ENCODE assay signal across 1 cellular context in genomic region chr1:197884173-197884572, GRCh38.
TF ChIP-seq lines count a peak whose summit lies in the region.

No MANE protein-coding gene starts in this region.

TF ChIP-seq in liver, 16 proteins besides CTCF, POLR2A, EP300 and RAD21 (continued from another document):
- no peak for TF ChIP-seq TAF1 (conservative IDR thresholded peaks at IDR 0.05)
- TF ChIP-seq, protein P1, sequence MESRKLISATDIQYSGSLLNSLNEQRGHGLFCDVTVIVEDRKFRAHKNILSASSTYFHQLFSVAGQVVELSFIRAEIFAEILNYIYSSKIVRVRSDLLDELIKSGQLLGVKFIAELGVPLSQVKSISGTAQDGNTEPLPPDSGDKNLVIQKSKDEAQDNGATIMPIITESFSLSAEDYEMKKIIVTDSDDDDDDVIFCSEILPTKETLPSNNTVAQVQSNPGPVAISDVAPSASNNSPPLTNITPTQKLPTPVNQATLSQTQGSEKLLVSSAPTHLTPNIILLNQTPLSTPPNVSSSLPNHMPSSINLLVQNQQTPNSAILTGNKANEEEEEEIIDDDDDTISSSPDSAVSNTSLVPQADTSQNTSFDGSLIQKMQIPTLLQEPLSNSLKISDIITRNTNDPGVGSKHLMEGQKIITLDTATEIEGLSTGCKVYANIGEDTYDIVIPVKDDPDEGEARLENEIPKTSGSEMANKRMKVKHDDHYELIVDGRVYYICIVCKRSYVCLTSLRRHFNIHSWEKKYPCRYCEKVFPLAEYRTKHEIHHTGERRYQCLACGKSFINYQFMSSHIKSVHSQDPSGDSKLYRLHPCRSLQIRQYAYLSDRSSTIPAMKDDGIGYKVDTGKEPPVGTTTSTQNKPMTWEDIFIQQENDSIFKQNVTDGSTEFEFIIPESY (IDR thresholded peaks at IDR 0.05) = peak; percentile 18
- TF ChIP-seq JUND (IDR thresholded peaks at IDR 0.05) = peak; percentile 60 to 63
- TF ChIP-seq RXRA (IDR thresholded peaks at IDR 0.05) = peak; percentile 85 to 87
- no peak for TF ChIP-seq ATF3 (IDR thresholded peaks at IDR 0.05)
- peak; percentile 64 to 76 for TF ChIP-seq HNF4A (conservative IDR thresholded peaks at IDR 0.05)
